1 cellular context compared by ENCODE assay signal in the genomic region with DNA sequence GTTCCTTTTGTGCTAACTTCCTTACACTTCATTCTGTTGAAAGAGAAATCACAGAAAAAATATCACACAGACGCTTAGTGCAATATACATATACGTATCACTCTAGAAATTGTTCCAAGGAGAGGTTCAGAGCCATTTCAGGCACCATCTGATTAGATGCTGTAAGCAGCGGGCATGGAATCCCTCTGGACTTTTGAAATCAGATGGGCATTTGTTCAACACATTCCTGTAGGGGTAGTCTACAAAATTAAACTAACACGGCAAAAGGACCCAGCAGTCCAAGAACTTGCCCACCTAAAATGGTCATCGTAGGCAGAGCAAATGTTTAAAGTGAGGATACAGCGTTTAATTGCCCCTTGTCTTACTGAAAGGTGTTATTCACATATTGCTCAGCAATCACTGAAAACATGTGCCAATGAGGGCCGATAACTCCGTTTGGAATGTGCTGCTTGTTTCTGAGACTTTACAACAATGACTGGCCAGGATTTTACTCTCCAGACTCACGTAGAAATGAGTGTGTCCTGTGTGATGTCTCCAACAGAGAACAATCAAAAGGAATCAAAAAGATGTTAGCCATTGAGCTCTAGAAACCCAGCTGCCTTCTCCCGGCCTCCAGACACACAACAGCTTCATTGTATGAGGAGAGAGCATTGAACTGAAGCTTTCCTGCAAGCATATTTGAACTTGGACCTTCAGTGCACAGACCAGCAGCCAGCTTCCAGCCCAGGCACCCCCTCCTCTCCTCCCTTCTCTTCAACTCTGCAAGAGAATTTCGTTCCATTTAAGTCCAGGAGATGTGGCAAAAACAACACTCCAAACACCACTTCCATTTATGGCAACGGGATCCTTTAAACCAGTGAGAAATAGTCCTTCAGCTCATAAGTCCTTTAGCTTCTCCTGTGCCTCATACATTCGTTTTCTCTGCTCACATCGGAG.
TF ChIP-seq lines count a peak whose summit lies in the region.

No MANE protein-coding gene starts in this region.

TF ChIP-seq in HepG2, 621 proteins besides CTCF, POLR2A, EP300 and RAD21 (continued from another document and continues in another):
- no peak for TF ChIP-seq ZNF577 (CRISPR knock-in tag; IDR thresholded peaks at IDR 0.05; ENCODE audit: borderline replicate concordance, low read depth)
- no peak for TF ChIP-seq ZNF780A (CRISPR knock-in tag; IDR thresholded peaks at IDR 0.05)
- TF ChIP-seq ZNF614 (CRISPR knock-in tag; IDR thresholded peaks at IDR 0.05; ENCODE audit: borderline replicate concordance) = peak; percentile 87
- TF ChIP-seq HMG20B (CRISPR knock-in tag; conservative IDR thresholded peaks at IDR 0.05) = no peak
- TF ChIP-seq, protein P1, sequence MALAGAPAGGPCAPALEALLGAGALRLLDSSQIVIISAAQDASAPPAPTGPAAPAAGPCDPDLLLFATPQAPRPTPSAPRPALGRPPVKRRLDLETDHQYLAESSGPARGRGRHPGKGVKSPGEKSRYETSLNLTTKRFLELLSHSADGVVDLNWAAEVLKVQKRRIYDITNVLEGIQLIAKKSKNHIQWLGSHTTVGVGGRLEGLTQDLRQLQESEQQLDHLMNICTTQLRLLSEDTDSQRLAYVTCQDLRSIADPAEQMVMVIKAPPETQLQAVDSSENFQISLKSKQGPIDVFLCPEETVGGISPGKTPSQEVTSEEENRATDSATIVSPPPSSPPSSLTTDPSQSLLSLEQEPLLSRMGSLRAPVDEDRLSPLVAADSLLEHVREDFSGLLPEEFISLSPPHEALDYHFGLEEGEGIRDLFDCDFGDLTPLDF (CRISPR knock-in tag; IDR thresholded peaks at IDR 0.05) = no peak
- no peak for TF ChIP-seq ZBTB40 (IDR thresholded peaks at IDR 0.05)
- TF ChIP-seq ZBTB40 (CRISPR knock-in tag; IDR thresholded peaks at IDR 0.05) = peak; percentile 58; the same call in 1 of the 2 replicates
- no peak for TF ChIP-seq ZNF674 (CRISPR knock-in tag; IDR thresholded peaks at IDR 0.05; ENCODE audit: low read depth)
- TF ChIP-seq NFYC (CRISPR knock-in tag; IDR thresholded peaks at IDR 0.05) = 0 out of 2 replicates have a peak, but pooled peaks have one; percentile 11
- peak; percentile 56 for TF ChIP-seq FOXA3 (CRISPR knock-in tag; IDR thresholded peaks at IDR 0.05)
- TF ChIP-seq ZKSCAN5 (CRISPR knock-in tag; IDR thresholded peaks at IDR 0.05) = peak; percentile 58; the same call in 1 of the 2 replicates
- peak; percentile 73; the same call in 1 of the 2 replicates for TF ChIP-seq ZNF747 (CRISPR knock-in tag; IDR thresholded peaks at IDR 0.05; ENCODE audit: borderline replicate concordance)
- TF ChIP-seq CREM (IDR thresholded peaks at IDR 0.05) = 0 out of 2 replicates have a peak, but pooled peaks have one; percentile 55
- TF ChIP-seq CREM (CRISPR knock-in tag; IDR thresholded peaks at IDR 0.05) = no peak
- no peak for TF ChIP-seq ZNF704 (CRISPR knock-in tag; IDR thresholded peaks at IDR 0.05; ENCODE audit: borderline replicate concordance)
- no peak for TF ChIP-seq HNRNPH1 (optimal IDR thresholded peaks at IDR 0.05; ENCODE audit: low read depth, low read length)
- peak; percentile 68; the same call in 1 of the 2 replicates for TF ChIP-seq PITX1 (CRISPR knock-in tag; IDR thresholded peaks at IDR 0.05)
- peak; percentile 31; the same call in 1 of the 2 replicates for TF ChIP-seq NR2F6 (IDR thresholded peaks at IDR 0.05)
- peak; percentile 43; the same call in 1 of the 2 replicates for TF ChIP-seq NR2F6 (CRISPR knock-in tag; IDR thresholded peaks at IDR 0.05)
- no peak for TF ChIP-seq MAFG (CRISPR knock-in tag; IDR thresholded peaks at IDR 0.05)
- no peak for TF ChIP-seq ZNF333 (CRISPR knock-in tag; IDR thresholded peaks at IDR 0.05; ENCODE audit: borderline replicate concordance)
- TF ChIP-seq ZNF329 (CRISPR knock-in tag; IDR thresholded peaks at IDR 0.05; ENCODE audit: low read depth) = no peak
- TF ChIP-seq MED1 (CRISPR knock-in tag; IDR thresholded peaks at IDR 0.05) = peak; percentile 79
- TF ChIP-seq, protein P2, sequence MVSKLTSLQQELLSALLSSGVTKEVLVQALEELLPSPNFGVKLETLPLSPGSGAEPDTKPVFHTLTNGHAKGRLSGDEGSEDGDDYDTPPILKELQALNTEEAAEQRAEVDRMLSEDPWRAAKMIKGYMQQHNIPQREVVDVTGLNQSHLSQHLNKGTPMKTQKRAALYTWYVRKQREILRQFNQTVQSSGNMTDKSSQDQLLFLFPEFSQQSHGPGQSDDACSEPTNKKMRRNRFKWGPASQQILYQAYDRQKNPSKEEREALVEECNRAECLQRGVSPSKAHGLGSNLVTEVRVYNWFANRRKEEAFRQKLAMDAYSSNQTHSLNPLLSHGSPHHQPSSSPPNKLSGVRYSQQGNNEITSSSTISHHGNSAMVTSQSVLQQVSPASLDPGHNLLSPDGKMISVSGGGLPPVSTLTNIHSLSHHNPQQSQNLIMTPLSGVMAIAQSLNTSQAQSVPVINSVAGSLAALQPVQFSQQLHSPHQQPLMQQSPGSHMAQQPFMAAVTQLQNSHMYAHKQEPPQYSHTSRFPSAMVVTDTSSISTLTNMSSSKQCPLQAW (CRISPR knock-in tag; IDR thresholded peaks at IDR 0.05) = peak; percentile 57
- no peak for TF ChIP-seq ZNF766 (CRISPR knock-in tag; IDR thresholded peaks at IDR 0.05; ENCODE audit: borderline replicate concordance)
- TF ChIP-seq ZNF720 (CRISPR knock-in tag; IDR thresholded peaks at IDR 0.05) = no peak
- 0 out of 2 replicates have a peak, but pooled peaks have one; percentile 62 for TF ChIP-seq ZNF512B (CRISPR knock-in tag; IDR thresholded peaks at IDR 0.05; ENCODE audit: borderline replicate concordance)
- TF ChIP-seq YEATS2 (CRISPR knock-in tag; IDR thresholded peaks at IDR 0.05; ENCODE audit: borderline replicate concordance) = no peak
- no peak for TF ChIP-seq ZNF20 (CRISPR knock-in tag; IDR thresholded peaks at IDR 0.05)
- no peak for TF ChIP-seq ZNF24 (IDR thresholded peaks at IDR 0.05)
- TF ChIP-seq ZFY (CRISPR knock-in tag; IDR thresholded peaks at IDR 0.05) = 0 out of 2 replicates have a peak, but pooled peaks have one; percentile 18
- TF ChIP-seq MAFF (IDR thresholded peaks at IDR 0.05; ENCODE audit: low read depth, low read length) = peak; percentile 0; the same call in 1 of the 2 replicates
- no peak for TF ChIP-seq ZNF619 (CRISPR knock-in tag; IDR thresholded peaks at IDR 0.05)
- no peak for TF ChIP-seq HDAC6 (IDR thresholded peaks at IDR 0.05; ENCODE audit: low read depth, low read length)
- TF ChIP-seq ETV5 (CRISPR knock-in tag; IDR thresholded peaks at IDR 0.05; ENCODE audit: borderline replicate concordance) = peak; percentile 41; the same call in 1 of the 2 replicates
- no peak for TF ChIP-seq MBD4 (IDR thresholded peaks at IDR 0.05; ENCODE audit: borderline replicate concordance, low read length)
- TF ChIP-seq PHF20 (CRISPR knock-in tag; IDR thresholded peaks at IDR 0.05) = no peak
- TF ChIP-seq, protein P3, sequence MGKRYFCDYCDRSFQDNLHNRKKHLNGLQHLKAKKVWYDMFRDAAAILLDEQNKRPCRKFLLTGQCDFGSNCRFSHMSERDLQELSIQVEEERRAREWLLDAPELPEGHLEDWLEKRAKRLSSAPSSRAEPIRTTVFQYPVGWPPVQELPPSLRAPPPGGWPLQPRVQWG (CRISPR knock-in tag; IDR thresholded peaks at IDR 0.05; ENCODE audit: borderline replicate concordance, low read depth) = no peak
- no peak for TF ChIP-seq PRMT3 (CRISPR knock-in tag; IDR thresholded peaks at IDR 0.05; ENCODE audit: borderline replicate concordance, low read depth)
- no peak for TF ChIP-seq ZNF224 (CRISPR knock-in tag; IDR thresholded peaks at IDR 0.05)
- TF ChIP-seq TRIM22 (IDR thresholded peaks at IDR 0.05) = no peak
- TF ChIP-seq ONECUT2 (CRISPR knock-in tag; IDR thresholded peaks at IDR 0.05) = no peak
- TF ChIP-seq TEAD3 (CRISPR knock-in tag; optimal IDR thresholded peaks at IDR 0.05; ENCODE audit: borderline replicate concordance) = peak; percentile 85
- no peak for TF ChIP-seq MXD3 (CRISPR knock-in tag; IDR thresholded peaks at IDR 0.05)
